Comparison of ENCODE assay signal across 8 cellular contexts in the genomic region with DNA sequence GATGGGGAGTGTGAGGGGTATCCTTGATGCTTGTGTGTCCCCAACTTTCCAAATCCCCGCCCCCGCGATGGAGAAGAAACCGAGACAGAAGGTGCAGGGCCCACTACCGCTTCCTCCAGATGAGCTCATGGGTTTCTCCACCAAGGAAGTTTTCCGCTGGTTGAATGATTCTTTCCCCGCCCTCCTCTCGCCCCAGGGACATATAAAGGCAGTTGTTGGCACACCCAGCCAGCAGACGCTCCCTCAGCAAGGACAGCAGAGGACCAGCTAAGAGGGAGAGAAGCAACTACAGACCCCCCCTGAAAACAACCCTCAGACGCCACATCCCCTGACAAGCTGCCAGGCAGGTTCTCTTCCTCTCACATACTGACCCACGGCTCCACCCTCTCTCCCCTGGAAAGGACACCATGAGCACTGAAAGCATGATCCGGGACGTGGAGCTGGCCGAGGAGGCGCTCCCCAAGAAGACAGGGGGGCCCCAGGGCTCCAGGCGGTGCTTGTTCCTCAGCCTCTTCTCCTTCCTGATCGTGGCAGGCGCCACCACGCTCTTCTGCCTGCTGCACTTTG. TPM values are rescaled to one million over a fixed set of nuclear protein-coding genes. Genes with fewer than 3 reads are reported as not detected.
A peak's percentile ranks its signal among the peaks of the same experiment; 100 is the strongest.
DNase-seq lines count a peak whose midpoint lies in the region; ATAC-seq and TF ChIP-seq lines count a peak whose summit lies in the region.

A gene (plus strand): TSS at position 231 of the 567 bp plus-strand sequence. CDS start 177 bp downstream, at position 408.

- DNase-seq in T follicular helper cell (ENCODE audit: low read depth) (peak; percentile 71), ascending aorta (ENCODE audit: low spot score in 2 of 2) (peak in 1 of 2 donors; percentile 72), NCI-H2029 treated with DMSO at 0.1 percent for 48 hours (lab: John Stamatoyannopoulos, UW) (no peak), SKM-1 (lab: John Stamatoyannopoulos, UW; ENCODE audit: unreplicated experiment) (no peak)

- no peaks in the 10 kb centered on the region for H3K36me3 ChIP-seq in ascending aorta
- H3K36me3 ChIP-seq in muscle layer of duodenum (ENCODE audit: control insufficient read depth in 1 of 2, insufficient read depth in 2 of 2, low read length in 2 of 2), result no peaks in the 10 kb centered on the region
- H3K36me3 ChIP-seq in thymus (ENCODE audit: control insufficient read depth, insufficient read depth), result no peaks in the 10 kb centered on the region

- 49% methylated on average over 19 of the region's 19 CpGs for WGBS in thymus

- ATAC-seq in HG03457 (IDR thresholded peaks at IDR 0.05; ENCODE audit: unreplicated experiment), result no peak

- H3K9me3 ChIP-seq in ascending aorta (no peaks in the 10 kb centered on the region), muscle layer of duodenum (ENCODE audit: control insufficient read depth in 1 of 2, low read length in 2 of 2) (no peaks in the 10 kb centered on the region), thymus (ENCODE audit: control insufficient read depth) (no peaks in the 10 kb centered on the region)

- H3K27me3 ChIP-seq in ascending aorta, result no peaks in the 10 kb centered on the region
- H3K27me3 ChIP-seq in muscle layer of duodenum (ENCODE audit: low read depth, low read length), result no peaks in the 10 kb centered on the region
- H3K27me3 ChIP-seq in thymus (ENCODE audit: control insufficient read depth, insufficient read depth), result no peaks in the 10 kb centered on the region

- no peak for TF ChIP-seq CTCF in ascending aorta (IDR thresholded peaks at IDR 0.05)

- H3K27ac ChIP-seq in ascending aorta (no peak within 1 kb of the TSS), muscle layer of duodenum (ENCODE audit: low read length) (no peak within 1 kb of the TSS), thymus (ENCODE audit: low read depth) (peak within 1 kb of the TSS; percentile 38)

- intact Hi-C loops in ascending aorta (cut with DNase I), result no loop called here

- peak within 1 kb of the TSS; percentile 84 for H3K4me3 ChIP-seq in GM08714 (ENCODE audit: low read length)
- peak within 1 kb of the TSS; percentile 21 to 45 for H3K4me3 ChIP-seq in ascending aorta
- peak within 1 kb of the TSS; percentile 32 to 45 for H3K4me3 ChIP-seq in muscle layer of duodenum (ENCODE audit: low read depth in 1 of 2, low read length in 2 of 2)
- peak within 1 kb of the TSS; percentile 6 for H3K4me3 ChIP-seq in thymus (ENCODE audit: low read length)

- no peaks in the 10 kb centered on the region for H3K4me1 ChIP-seq in ascending aorta
- H3K4me1 ChIP-seq in muscle layer of duodenum (ENCODE audit: control insufficient read depth in 1 of 2, insufficient read depth in 2 of 2, low read length in 2 of 2), result peaks cover 0 to 3% of the 10 kb centered on the region in 2 donors
- peaks cover 22% of the 10 kb centered on the region for H3K4me1 ChIP-seq in thymus (ENCODE audit: control insufficient read depth, insufficient read depth, low read length)

RNA-seq across cellular contexts. Expression of the gene that starts here (rescaled TPM):
- 11.5 TPM for total RNA-seq in ascending aorta
- 1.4 TPM for polyA plus RNA-seq in thymus

Comparison
In these comparisons a context has a peak if more than half of its experiments do, and no peak if none do; other contexts are left out.
1. H3K4me3 ChIP-seq: peak in every context shown above with its lines; median percentile 84 in GM08714; 38 in muscle layer of duodenum; 33 in ascending aorta; 6 in thymus.